Comparison of ENCODE assay signal across 7 cellular contexts in the genomic region with DNA sequence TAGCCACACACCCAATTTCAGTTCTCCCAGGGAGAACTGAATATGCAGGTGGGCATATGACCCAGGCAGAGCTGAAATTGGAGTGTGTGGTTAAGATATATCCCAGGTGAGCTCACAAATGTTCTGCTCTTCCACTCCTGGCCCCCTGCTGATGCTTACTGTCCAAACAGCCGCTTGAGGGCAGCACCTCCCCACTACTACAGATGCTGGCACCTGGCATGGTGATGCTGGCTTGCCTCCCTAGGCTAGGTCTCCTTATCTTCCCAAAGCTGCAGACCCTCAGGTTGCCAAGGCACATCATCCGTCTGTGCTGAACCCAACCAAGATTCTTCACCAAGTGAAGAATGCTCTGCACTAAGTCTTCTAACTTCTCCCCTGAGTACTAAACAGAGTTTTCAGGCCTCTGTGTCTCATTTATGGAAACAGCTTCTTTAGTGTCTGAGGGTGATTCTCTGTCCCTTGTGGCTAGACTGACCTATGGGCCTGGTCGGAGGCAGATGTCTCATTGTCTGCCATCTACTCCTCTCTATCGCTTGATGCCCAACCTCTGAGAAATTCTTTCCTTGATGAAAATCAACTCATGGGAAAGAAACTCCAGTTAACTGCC. TPM values are rescaled to one million over a fixed set of nuclear protein-coding genes. Genes with fewer than 3 reads are reported as not detected.
DNase-seq lines count a peak whose midpoint lies in the region; ATAC-seq lines count a peak whose summit lies in the region.

No MANE protein-coding gene starts in this region.

- no peaks in the 10 kb centered on the region for H3K4me1 ChIP-seq in effector memory CD4-positive, alpha-beta T cell (ENCODE audit: control insufficient read depth, insufficient read depth, low read length, poor library complexity, severe bottlenecking)

- H3K36me3 Mint-ChIP-seq in activated CD8-positive, alpha-beta T cell treated with anti-CD3 and anti-CD28 coated beads, Interleukin-2, amount 10 ng/mL, durations not matched to agents 7 days and 5 days (ENCODE audit: low read depth) = no peaks in the 10 kb centered on the region
- no peaks in the 10 kb centered on the region for H3K36me3 Mint-ChIP-seq in memory B cell

- DNase-seq in HPDE6-E6E7 (ENCODE audit: extremely low spot score) = peak; percentile 61
- peak; percentile 93 for DNase-seq in NCI-H82 (lab: John Stamatoyannopoulos, UW)
- peak; percentile 81 for DNase-seq in activated CD8-positive, alpha-beta T cell treated with anti-CD3 and anti-CD28 coated beads, Interleukin-2, amount 10 ng/mL, durations not matched to agents 7 days and 5 days
- DNase-seq in effector memory CD4-positive, alpha-beta T cell = peak; percentile 19 to 53 (median 33)
- DNase-seq in memory B cell (ENCODE audit: low spot score in 2 of 2) = peak; percentile 30 to 33
- DNase-seq in stimulated activated CD8-positive, alpha-beta memory T cell treated with anti-CD3 and anti-CD28 coated beads, Interleukin-2, amount 100 ng/mL, for 1 hour (ENCODE audit: low read depth in 2 of 2) = peak; percentile 25 to 50

- no peaks in the 10 kb centered on the region for H3K9me3 ChIP-seq in effector memory CD4-positive, alpha-beta T cell (ENCODE audit: control insufficient read depth, low read length)

- H3K27ac Mint-ChIP-seq in activated CD8-positive, alpha-beta T cell treated with anti-CD3 and anti-CD28 coated beads, Interleukin-2, amount 10 ng/mL, durations not matched to agents 7 days and 5 days = no peak overlapping the region
- no peak overlapping the region for H3K27ac Mint-ChIP-seq in memory B cell

- no peaks in the 10 kb centered on the region for H3K27me3 ChIP-seq in effector memory CD4-positive, alpha-beta T cell (replicated peaks; ENCODE audit: control insufficient read depth, insufficient read depth, low read length, poor library complexity, severe bottlenecking)

- POLR2A ChIA-PET in activated CD8-positive, alpha-beta T cell treated with anti-CD3 and anti-CD28 coated beads, Interleukin-2, amount 10 ng/mL, durations not matched to agents 7 days and 5 days (lab: Charles Lee) = interaction anchor here (0.5 to 1.2 kb wide), 3 partner anchors 127 to 746 kb away, joined by 3 to 5 read pairs (median 4); no protein-coding TSS in a partner anchor

- no peak overlapping the region for H3K4me3 Mint-ChIP-seq in activated CD8-positive, alpha-beta T cell treated with anti-CD3 and anti-CD28 coated beads, Interleukin-2, amount 10 ng/mL, durations not matched to agents 7 days and 5 days
- H3K4me3 Mint-ChIP-seq in memory B cell = no peak overlapping the region

- no peaks in the 10 kb centered on the region for H3K36me3 ChIP-seq in effector memory CD4-positive, alpha-beta T cell (ENCODE audit: control insufficient read depth, insufficient read depth, low read length)

- CTCF ChIA-PET in activated CD8-positive, alpha-beta T cell treated with anti-CD3 and anti-CD28 coated beads, Interleukin-2, amount 10 ng/mL, durations not matched to agents 7 days and 5 days (lab: Charles Lee) = interaction anchor here (0.6 to 9.1 kb wide), 86 partner anchors 9 to 1001 kb away, joined by 3 to 88 read pairs (median 4); a partner anchor contains a TSS

- no peaks in the 10 kb centered on the region for H3K9me3 Mint-ChIP-seq in activated CD8-positive, alpha-beta T cell treated with anti-CD3 and anti-CD28 coated beads, Interleukin-2, amount 10 ng/mL, durations not matched to agents 7 days and 5 days (ENCODE audit: insufficient read depth)
- H3K9me3 Mint-ChIP-seq in memory B cell = no peaks in the 10 kb centered on the region

- H3K4me1 Mint-ChIP-seq in activated CD8-positive, alpha-beta T cell treated with anti-CD3 and anti-CD28 coated beads, Interleukin-2, amount 10 ng/mL, durations not matched to agents 7 days and 5 days (ENCODE audit: low read depth) = peaks cover 13% of the 10 kb centered on the region
- H3K4me1 Mint-ChIP-seq in memory B cell = no peaks in the 10 kb centered on the region

- peaks cover 6% of the 10 kb centered on the region for H3K27me3 Mint-ChIP-seq in activated CD8-positive, alpha-beta T cell treated with anti-CD3 and anti-CD28 coated beads, Interleukin-2, amount 10 ng/mL, durations not matched to agents 7 days and 5 days (ENCODE audit: low read depth)
- H3K27me3 Mint-ChIP-seq in memory B cell = peaks cover 10% of the 10 kb centered on the region

- H3K27ac ChIP-seq in effector memory CD4-positive, alpha-beta T cell (ENCODE audit: insufficient read depth, low read length, poor library complexity, severe bottlenecking) = no peak overlapping the region

- H3K4me3 ChIP-seq in effector memory CD4-positive, alpha-beta T cell (ENCODE audit: insufficient read depth, low read depth, low read length, poor library complexity, severe bottlenecking) = no peak overlapping the region

- peak; percentile 65 for ATAC-seq in GM18511 (IDR thresholded peaks at IDR 0.05; ENCODE audit: unreplicated experiment)
- peak; percentile 95 for ATAC-seq in activated CD8-positive, alpha-beta T cell treated with anti-CD3 and anti-CD28 coated beads, Interleukin-2, amount 10 ng/mL, durations not matched to agents 7 days and 5 days
- ATAC-seq in memory B cell (ENCODE audit: low read depth) = peak; percentile 66

RNA-seq across cellular contexts. Expression of a gene that starts 27.2 kb away (rescaled TPM):
- total RNA-seq in activated CD8-positive, alpha-beta T cell treated with anti-CD3 and anti-CD28 coated beads, Interleukin-2, amount 10 ng/mL, durations not matched to agents 7 days and 5 days = 10 to 100 TPM; 38.3 to 41.8 TPM

RNA-seq across cellular contexts. Expression of a gene that starts 59.8 kb away (rescaled TPM):
- 10 to 100 TPM; 41.2 to 41.8 TPM for total RNA-seq in activated CD8-positive, alpha-beta T cell treated with anti-CD3 and anti-CD28 coated beads, Interleukin-2, amount 10 ng/mL, durations not matched to agents 7 days and 5 days

Comparison
In these comparisons a context has a peak if more than half of its experiments do, and no peak if none do; other contexts are left out.
1. DNase-seq: peak in every context shown above with its lines; median percentile 93 in NCI-H82; 81 in activated CD8-positive, alpha-beta T cell treated with anti-CD3 and anti-CD28 coated beads, Interleukin-2, amount 10 ng/mL, durations not matched to agents 7 days and 5 days; 61 in HPDE6-E6E7; 38 in stimulated activated CD8-positive, alpha-beta memory T cell treated with anti-CD3 and anti-CD28 coated beads, Interleukin-2, amount 100 ng/mL, for 1 hour; 33 in effector memory CD4-positive, alpha-beta T cell; 32 in memory B cell.